15 cellular contexts compared by ENCODE assay signal in the genomic region with DNA sequence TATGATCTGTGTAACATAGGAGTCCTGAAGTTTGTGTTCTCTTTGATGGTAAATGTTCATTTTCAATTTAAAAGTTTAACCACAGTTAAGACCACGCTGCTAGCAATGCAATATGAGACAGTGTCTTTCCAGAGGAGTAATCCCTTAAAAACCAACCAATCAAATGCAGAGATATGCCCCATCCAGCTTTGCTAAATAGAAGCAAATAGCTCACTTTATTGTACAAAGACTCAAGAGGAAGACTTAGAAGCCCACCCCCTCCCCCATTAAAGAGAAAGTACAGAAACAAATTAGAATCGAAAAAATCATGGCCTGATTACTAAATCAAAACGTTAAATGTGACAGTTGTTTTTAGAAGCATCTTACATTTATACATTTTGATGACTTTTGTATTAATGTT. TPM values are rescaled to one million over a fixed set of nuclear protein-coding genes. Genes with fewer than 3 reads are reported as not detected.
DNase-seq lines count a peak whose midpoint lies in the region; ATAC-seq, FAIRE-seq and TF ChIP-seq lines count a peak whose summit lies in the region.
"Had no signal": no experiment of that assay in that cellular context is flagged by ENCODE, and none has a peak within 500 bp of the region (broad histone marks: within the 10 kb centered on the region; RNA-seq: fewer than 3 reads in every experiment).

No MANE protein-coding gene starts in this region.

- no TSS peak for BruUV-seq in K562 (replicated peaks; lab: Mats Ljungman, UMichigan)

- peaks cover 15% of the 10 kb centered on the region for H3K4me1 Mint-ChIP-seq in activated CD4-positive, alpha-beta T cell treated with anti-CD3 and anti-CD28 coated beads for 36 hours

- CTCF ChIA-PET in activated CD4-positive, alpha-beta T cell treated with anti-CD3 and anti-CD28 coated beads for 36 hours (lab: Charles Lee) = interaction anchor here (1.0 kb wide), 1 partner anchor 30 kb away, joined by 4 read pairs; no protein-coding TSS in a partner anchor
- CTCF ChIA-PET in K562 (lab: Yijun Ruan, JAX; ENCODE audit: low intra/inter-chr PET ratio) = no interaction called here

- TF ChIP-seq CTCF in NB4 (IDR thresholded peaks at IDR 0.05; ENCODE audit: low read depth, low read length) = no peak
- no peak for TF ChIP-seq CTCF in K562 (IDR thresholded peaks at IDR 0.05 in 2 of 3, conservative IDR thresholded peaks at IDR 0.05 in 1 of 3; ENCODE audit: insufficient read depth in 2 of 3, low read depth in 1 of 3, low read length in 3 of 3)
- TF ChIP-seq CTCF in neutrophil (IDR thresholded peaks at IDR 0.05) = no peak

- POLR2A ChIA-PET in activated CD4-positive, alpha-beta T cell treated with anti-CD3 and anti-CD28 coated beads for 36 hours (lab: Charles Lee) = no interaction called here
- POLR2A ChIA-PET in K562 (lab: Yijun Ruan, JAX) = no interaction called here

- no peaks in the 10 kb centered on the region for H3K9me1 ChIP-seq in K562 (ENCODE audit: control insufficient read depth, insufficient read depth, low read length)

- H3K4me3 ChIP-seq in NB4 (ENCODE audit: low read depth, low read length) = peak overlapping the region; percentile 81
- H3K4me3 ChIP-seq in K562 = no peak overlapping the region
- H3K4me3 ChIP-seq in neutrophil (ENCODE audit: low read depth in 1 of 2, low read length in 1 of 2) = peak overlapping the region in 1 of 2 experiments; percentile 99

- TF ChIP-seq RAD21 in K562 (CRISPR knock-in tag; conservative IDR thresholded peaks at IDR 0.05 in 1 of 2, IDR thresholded peaks at IDR 0.05 in 1 of 2) = no peak

- no peak for TF ChIP-seq POLR2A in NB4 (IDR thresholded peaks at IDR 0.05; ENCODE audit: extremely low read depth, insufficient read length)
- no peak for TF ChIP-seq POLR2A in K562 (conservative IDR thresholded peaks at IDR 0.05)

- ATAC-seq in activated CD4-positive, alpha-beta T cell treated with anti-CD3 and anti-CD28 coated beads for 36 hours = no peak
- ATAC-seq in K562 = no peak
- ATAC-seq: upper lobe of right lung had no signal

- no peak for TF ChIP-seq EP300 in K562 (IDR thresholded peaks at IDR 0.05; ENCODE audit: low read length)

- H3K4me2 ChIP-seq in K562 (ENCODE audit: insufficient read depth, low read length) = peak overlapping the region; percentile 36

- peaks cover 2% of the 10 kb centered on the region; the same call in 1 of the 3 replicates for H3K36me3 ChIP-seq in K562 (ENCODE audit: control insufficient read depth, insufficient read depth, low read length)
- H3K36me3 ChIP-seq in neutrophil = no peaks in the 10 kb centered on the region
- H3K36me3 ChIP-seq: upper lobe of right lung had no signal

- H3K9me3 ChIP-seq in K562 (replicated peaks; ENCODE audit: control insufficient read depth, insufficient read depth, low read depth, low read length) = no peaks in the 10 kb centered on the region
- H3K9me3 ChIP-seq in neutrophil = no peaks in the 10 kb centered on the region
- H3K9me3 ChIP-seq: Caco-2, upper lobe of right lung had no signal

- H3K27me3 ChIP-seq in K562 (ENCODE audit: control insufficient read depth in 2 of 2, insufficient read depth in 2 of 2, low read length in 2 of 2) (no peaks in the 10 kb centered on the region), neutrophil (no peaks in the 10 kb centered on the region)
- H3K27me3 ChIP-seq: upper lobe of right lung had no signal

- no peak overlapping the region for H2AFZ ChIP-seq in K562 (ENCODE audit: low read depth, low read length)

- peak; percentile 54 for FAIRE-seq in K562 (lab: Jason Lieb, UNC)
- FAIRE-seq: RCC 7860 had no signal

- H3K4me3 Mint-ChIP-seq in activated CD4-positive, alpha-beta T cell treated with anti-CD3 and anti-CD28 coated beads for 36 hours = peak overlapping the region; percentile 1

- H3K27ac ChIP-seq in K562 (ENCODE audit: extremely low read depth, low read depth, low read length) = no peak overlapping the region
- peak overlapping the region; percentile 100 for H3K27ac ChIP-seq in neutrophil

- H3K27me3 Mint-ChIP-seq in activated CD4-positive, alpha-beta T cell treated with anti-CD3 and anti-CD28 coated beads for 36 hours = no peaks in the 10 kb centered on the region
- H3K27me3 Mint-ChIP-seq: activated B cell treated with CpG ODN at 0.5 μM for 24 hours had no signal

- H3K27ac Mint-ChIP-seq in activated CD4-positive, alpha-beta T cell treated with anti-CD3 and anti-CD28 coated beads for 36 hours = no peak overlapping the region

- no peaks in the 10 kb centered on the region for H4K20me1 ChIP-seq in K562 (replicated peaks; ENCODE audit: control insufficient read depth, insufficient read depth, low read length)

- WGBS in K562 (ENCODE audit: insufficient coverage, low coverage, missing lambda C conversion rate) = 10% methylated on average over 3 of the region's 3 CpGs

- no peak for DNase-seq in activated CD4-positive, alpha-beta T cell treated with anti-CD3 and anti-CD28 coated beads for 36 hours
- DNase-seq in activated CD4-positive, alpha-beta T cell treated with anti-CD3 and anti-CD28 coated beads, Interleukin-2, amount 50 U/mL, for 4 hours = no peak
- DNase-seq in NB4 (ENCODE audit: low read depth) = no peak
- no peak for DNase-seq in K562 (ENCODE audit: extremely low read depth in 1 of 4, low spot score in 3 of 4)
- no peak for DNase-seq in NCI-H1092 (lab: John Stamatoyannopoulos, UW)
- no peak for DNase-seq in retina
- DNase-seq in effector CD4-positive, alpha-beta T cell = no peak
- DNase-seq: activated B cell treated with CpG ODN at 0.5 μM for 24 hours; NCI-H1436 treated with DMSO at 0.1 percent for 48 hours; NCI-H446; stimulated activated CD4-positive, alpha-beta T cell treated with anti-CD3 and anti-CD28 coated beads, Interleukin-4, amount 100 ng/mL, for 1 hour; upper lobe of right lung had no signal

- peaks cover 50% of the 10 kb centered on the region for H3K79me2 ChIP-seq in K562 (ENCODE audit: control insufficient read depth, insufficient read depth, low read length)

- no peak overlapping the region for H3K9ac ChIP-seq in K562 (ENCODE audit: insufficient read depth in 1 of 2, low read depth in 2 of 2, low read length in 2 of 2)

- intact Hi-C loops in activated CD4-positive, alpha-beta T cell treated with anti-CD3 and anti-CD28 coated beads for 36 hours (cut with DNase I, micrococcal nuclease) = loop anchor here in 1 of 2 experiments (10.0 kb wide), 1 partner anchor 548 kb away; the partner anchor contains the start of gene FEM1B
- intact Hi-C loops in K562 (cut with micrococcal nuclease) = no loop called here

- H3K36me3 Mint-ChIP-seq in activated CD4-positive, alpha-beta T cell treated with anti-CD3 and anti-CD28 coated beads for 36 hours (ENCODE audit: low read depth) = peaks cover 15% of the 10 kb centered on the region

- peaks cover 4 to 13% of the 10 kb centered on the region in 2 experiments; a peak in 3 of 5 replicates for H3K4me1 ChIP-seq in K562 (replicated peaks in 1 of 2; ENCODE audit: control insufficient read depth in 2 of 2, insufficient read depth in 2 of 2, low read length in 2 of 2)
- peaks cover 16 to 18% of the 10 kb centered on the region in 2 experiments for H3K4me1 ChIP-seq in neutrophil (ENCODE audit: control insufficient read depth in 1 of 2, insufficient read depth in 1 of 2, low read depth in 1 of 2, low read length in 1 of 2)

- in situ Hi-C loops in K562 (cut with MboI) = no loop called here

- H3K9me3 Mint-ChIP-seq in activated CD4-positive, alpha-beta T cell treated with anti-CD3 and anti-CD28 coated beads for 36 hours (ENCODE audit: low read depth) = no peaks in the 10 kb centered on the region
- H3K9me3 Mint-ChIP-seq: activated B cell treated with CpG ODN at 0.5 μM for 24 hours had no signal

TF ChIP-seq in K562, 482 proteins besides CTCF, POLR2A, EP300 and RAD21 (continues in another document):
- TF ChIP-seq GTF3C2 (IDR thresholded peaks at IDR 0.05; ENCODE audit: borderline replicate concordance, extremely low read depth, insufficient read length) (no peak), XRCC5 (IDR thresholded peaks at IDR 0.05; ENCODE audit: low read depth, low read length) (no peak), ERF (CRISPR knock-in tag; IDR thresholded peaks at IDR 0.05) (no peak)

RNA-seq across cellular contexts. Expression of gene ANP32A, which starts 2.1 kb away (rescaled TPM):
- 100 to 1,000 TPM; 252 to 439 TPM for total RNA-seq in activated CD4-positive, alpha-beta T cell treated with anti-CD3 and anti-CD28 coated beads for 36 hours
- total RNA-seq in K562 (2011; cell fraction: chromatin; rRNA removed; ENCODE audit: low replicate concordance) = 73.2 and 102 TPM in 2 replicates
- total RNA-seq in K562 (2011; cell fraction: nucleolus; rRNA removed) = 44.5 and 49.1 TPM in 2 replicates
- total RNA-seq in K562 (2011; cell fraction: nucleoplasm; rRNA removed) = 74.9 and 79.7 TPM in 2 replicates
- total RNA-seq in K562 (2014; rRNA removed) (149 and 155 TPM in 2 replicates), K562 (2014; rRNA removed; fragmentation: Illumina TruSeq; extraction: Trizol) (214 and 231 TPM in 2 replicates), K562 (2015; rRNA removed; fragmentation: Illumina TruSeq; extraction: Trizol) (213 and 234 TPM in 2 replicates), K562 (2021) (179 and 210 TPM in 2 replicates)
- polyA plus RNA-seq in K562 (2011; rRNA removed) (101 and 158 TPM in 2 replicates), K562 (2014; fragmentation: Illumina TruSeq; extraction: Trizol) (514 and 656 TPM in 2 replicates), K562 (2014; fragmentation: Nextera tagmentation; extraction: Ambion mirVana) (10 to 100 TPM; 13.2 to 24.9 TPM), K562 (2014; rRNA removed) (262 and 274 TPM in 2 replicates)
- polyA plus RNA-seq in K562 (2011; cell fraction: cytosol; rRNA removed) = 28.2 and 50.9 TPM in 2 replicates
- 25.3 and 41.5 TPM in 2 replicates for polyA plus RNA-seq in K562 (2011; cell fraction: nucleus; rRNA removed)
- 166 and 298 TPM in 2 replicates for polyA plus RNA-seq in K562 (2012)
- 111 and 126 TPM in 2 replicates for polyA minus RNA-seq in K562 (2011; rRNA and poly(A)+ RNA removed)
- 56.1 and 63.8 TPM in 2 replicates for polyA minus RNA-seq in K562 (2011; cell fraction: cytosol; rRNA and poly(A)+ RNA removed)
- polyA minus RNA-seq in K562 (2011; cell fraction: nucleus; rRNA and poly(A)+ RNA removed) = 21.8 and 39.9 TPM in 2 replicates
